Comparison of ENCODE assay signal across 8 cellular contexts in genomic region chr2:62705007-62705829, GRCh38.
DNase-seq lines count a peak whose midpoint lies in the region; ATAC-seq and FAIRE-seq lines count a peak whose summit lies in the region.

Gene EHBP1, plus strand, starts transcription at chr2:62705713. Its CDS starts 1,479 bp downstream, at chr2:62707192.

- no peaks in the 10 kb centered on the region for H3K9me3 Mint-ChIP-seq in effector memory CD8-positive, alpha-beta T cell

- peak; percentile 93 for FAIRE-seq in HTR-8/SVneo (lab: Jason Lieb, UNC)

- ATAC-seq in GM21367 (IDR thresholded peaks at IDR 0.05; ENCODE audit: unreplicated experiment): peak; percentile 93
- peak; percentile 94 for ATAC-seq in effector memory CD8-positive, alpha-beta T cell (replicated peaks)

- no peaks in the 10 kb centered on the region for H3K27me3 Mint-ChIP-seq in effector memory CD8-positive, alpha-beta T cell

- H3K27ac Mint-ChIP-seq in effector memory CD8-positive, alpha-beta T cell: peak within 1 kb of the TSS; percentile 84 to 92

- H3K4me1 Mint-ChIP-seq in effector memory CD8-positive, alpha-beta T cell (ENCODE audit: low read depth in 2 of 2): peaks cover 27 to 32% of the 10 kb centered on the region in 2 donors

- DNase-seq in COLO829 (ENCODE audit: low spot score) (peak; percentile 96), HTR-8/SVneo (ENCODE audit: insufficient read length, low spot score) (peak; percentile 98), NOMO-1 treated with dmso at 0.1 percent for 144 hours (lab: John Stamatoyannopoulos, UW; ENCODE audit: unreplicated experiment) (peak; percentile 99), medulla oblongata (ENCODE audit: extremely low spot score) (peak; percentile 98)
- DNase-seq in activated CD8-positive, alpha-beta memory T cell treated with anti-CD3 and anti-CD28 coated beads for 48 hours (ENCODE audit: low read depth in 2 of 3, low spot score in 2 of 3): peak; percentile 94 to 97 (median 94)
- DNase-seq in effector memory CD8-positive, alpha-beta T cell: peak; percentile 97
- peak; percentile 93 for DNase-seq in stimulated activated CD8-positive, alpha-beta memory T cell treated with anti-CD3 and anti-CD28 coated beads, Interleukin-12 subunit alpha, Interleukin-12 subunit beta, amount 100 ng/mL, for 1 hour (ENCODE audit: low read depth)

- H3K4me3 Mint-ChIP-seq in effector memory CD8-positive, alpha-beta T cell: peak within 1 kb of the TSS; percentile 88 to 94

- peaks cover 13% of the 10 kb centered on the region for H3K36me3 Mint-ChIP-seq in effector memory CD8-positive, alpha-beta T cell (ENCODE audit: insufficient read depth)

Comparison
In these comparisons a context has a peak if more than half of its experiments do, and no peak if none do; other contexts are left out.
1. Peak in every context shown above with its lines: DNase-seq and ATAC-seq.